In the genomic region with DNA sequence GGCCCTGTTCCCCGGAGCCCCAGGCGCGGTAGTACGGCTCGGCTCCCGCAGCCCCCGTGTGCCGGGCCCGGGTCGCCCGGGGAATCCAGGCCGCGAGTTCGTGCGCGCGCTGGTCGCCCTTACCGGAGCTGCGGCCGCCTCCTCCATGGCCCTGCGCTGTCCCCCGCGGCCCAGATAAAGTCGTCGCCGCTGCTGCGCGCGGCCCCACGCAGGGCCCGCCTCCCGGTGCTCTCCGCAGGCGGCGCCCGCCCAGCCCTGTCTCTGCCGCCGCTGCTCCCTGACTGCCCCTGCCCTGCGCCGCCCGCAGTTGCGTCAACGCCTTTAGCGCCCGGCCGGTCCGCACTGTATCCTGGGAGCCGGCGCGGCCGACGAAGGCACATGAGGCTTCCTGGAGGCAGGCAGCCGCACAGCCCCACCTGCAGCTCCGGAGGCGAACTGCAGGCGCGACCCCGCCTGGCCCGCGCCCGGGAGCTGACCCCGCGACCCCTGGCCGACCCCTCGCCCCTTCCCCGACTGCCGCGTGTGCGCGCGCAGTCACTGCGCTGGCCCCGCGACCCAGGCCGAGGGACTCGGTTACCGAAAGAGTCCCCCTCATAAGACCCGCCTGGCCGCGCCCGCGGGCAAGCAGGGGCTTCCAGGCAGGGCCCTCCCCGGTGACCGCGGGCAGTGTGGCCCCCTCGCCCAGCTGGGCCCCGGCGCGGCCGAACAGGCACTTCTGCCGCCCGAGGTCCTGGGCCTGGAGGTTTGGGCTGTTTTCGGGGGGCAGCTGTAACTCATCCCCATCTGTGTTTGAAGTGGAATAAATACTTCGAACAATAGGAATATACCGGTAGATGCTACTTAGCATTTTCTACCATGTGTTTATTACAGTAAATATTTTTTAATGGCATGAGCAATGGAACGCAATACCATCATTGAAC, we compare ENCODE assay signal across 1 cellular context.
TF ChIP-seq lines count a peak whose summit lies in the region.

No MANE protein-coding gene starts in this region.

TF ChIP-seq in HEK293, 187 proteins besides CTCF, POLR2A, EP300 and RAD21 (continued from another document and continues in another):
- TF ChIP-seq, protein P1, sequence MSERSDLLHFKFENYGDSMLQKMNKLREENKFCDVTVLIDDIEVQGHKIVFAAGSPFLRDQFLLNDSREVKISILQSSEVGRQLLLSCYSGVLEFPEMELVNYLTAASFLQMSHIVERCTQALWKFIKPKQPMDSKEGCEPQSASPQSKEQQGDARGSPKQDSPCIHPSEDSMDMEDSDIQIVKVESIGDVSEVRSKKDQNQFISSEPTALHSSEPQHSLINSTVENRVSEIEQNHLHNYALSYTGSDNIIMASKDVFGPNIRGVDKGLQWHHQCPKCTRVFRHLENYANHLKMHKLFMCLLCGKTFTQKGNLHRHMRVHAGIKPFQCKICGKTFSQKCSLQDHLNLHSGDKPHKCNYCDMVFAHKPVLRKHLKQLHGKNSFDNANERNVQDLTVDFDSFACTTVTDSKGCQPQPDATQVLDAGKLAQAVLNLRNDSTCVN (tag by site-specific recombination; optimal IDR thresholded peaks at IDR 0.05) = peak; percentile 96
- TF ChIP-seq ZNF10 (tag by site-specific recombination; IDR thresholded peaks at IDR 0.05) = no peak
- no peak for TF ChIP-seq MYNN (tag by site-specific recombination; IDR thresholded peaks at IDR 0.05; ENCODE audit: borderline replicate concordance)
- peak; percentile 38; the same call in 1 of the 2 replicates for TF ChIP-seq ZSCAN30 (tag by site-specific recombination; IDR thresholded peaks at IDR 0.05)
- no peak for TF ChIP-seq ZNF433 (tag by site-specific recombination; IDR thresholded peaks at IDR 0.05; ENCODE audit: low read depth)
- TF ChIP-seq ZNF202 (tag by site-specific recombination; IDR thresholded peaks at IDR 0.05; ENCODE audit: borderline replicate concordance) = no peak
- TF ChIP-seq, protein P2, sequence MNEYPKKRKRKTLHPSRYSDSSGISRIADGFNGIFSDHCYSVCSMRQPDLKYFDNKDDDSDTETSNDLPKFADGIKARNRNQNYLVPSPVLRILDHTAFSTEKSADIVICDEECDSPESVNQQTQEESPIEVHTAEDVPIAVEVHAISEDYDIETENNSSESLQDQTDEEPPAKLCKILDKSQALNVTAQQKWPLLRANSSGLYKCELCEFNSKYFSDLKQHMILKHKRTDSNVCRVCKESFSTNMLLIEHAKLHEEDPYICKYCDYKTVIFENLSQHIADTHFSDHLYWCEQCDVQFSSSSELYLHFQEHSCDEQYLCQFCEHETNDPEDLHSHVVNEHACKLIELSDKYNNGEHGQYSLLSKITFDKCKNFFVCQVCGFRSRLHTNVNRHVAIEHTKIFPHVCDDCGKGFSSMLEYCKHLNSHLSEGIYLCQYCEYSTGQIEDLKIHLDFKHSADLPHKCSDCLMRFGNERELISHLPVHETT (tag by site-specific recombination; IDR thresholded peaks at IDR 0.05) = no peak
- TF ChIP-seq TRIM28 (IDR thresholded peaks at IDR 0.05; ENCODE audit: borderline replicate concordance, low read length) = no peak
- 0 out of 2 replicates have a peak, but pooled peaks have one; percentile 5 for TF ChIP-seq ZBTB1 (tag by site-specific recombination; IDR thresholded peaks at IDR 0.05)
- no peak for TF ChIP-seq ZNF837 (tag by site-specific recombination; IDR thresholded peaks at IDR 0.05)
- TF ChIP-seq, protein P3, sequence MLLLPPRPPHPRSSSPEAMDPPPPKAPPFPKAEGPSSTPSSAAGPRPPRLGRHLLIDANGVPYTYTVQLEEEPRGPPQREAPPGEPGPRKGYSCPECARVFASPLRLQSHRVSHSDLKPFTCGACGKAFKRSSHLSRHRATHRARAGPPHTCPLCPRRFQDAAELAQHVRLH (tag by site-specific recombination; IDR thresholded peaks at IDR 0.05) = no peak
- peak; percentile 86 for TF ChIP-seq BCL11A (tag by site-specific recombination; IDR thresholded peaks at IDR 0.05; ENCODE audit: low read depth)
- peak; percentile 45; the same call in 1 of the 2 replicates for TF ChIP-seq ZFHX2 (tag by site-specific recombination; conservative IDR thresholded peaks at IDR 0.05)
- TF ChIP-seq, protein P4, sequence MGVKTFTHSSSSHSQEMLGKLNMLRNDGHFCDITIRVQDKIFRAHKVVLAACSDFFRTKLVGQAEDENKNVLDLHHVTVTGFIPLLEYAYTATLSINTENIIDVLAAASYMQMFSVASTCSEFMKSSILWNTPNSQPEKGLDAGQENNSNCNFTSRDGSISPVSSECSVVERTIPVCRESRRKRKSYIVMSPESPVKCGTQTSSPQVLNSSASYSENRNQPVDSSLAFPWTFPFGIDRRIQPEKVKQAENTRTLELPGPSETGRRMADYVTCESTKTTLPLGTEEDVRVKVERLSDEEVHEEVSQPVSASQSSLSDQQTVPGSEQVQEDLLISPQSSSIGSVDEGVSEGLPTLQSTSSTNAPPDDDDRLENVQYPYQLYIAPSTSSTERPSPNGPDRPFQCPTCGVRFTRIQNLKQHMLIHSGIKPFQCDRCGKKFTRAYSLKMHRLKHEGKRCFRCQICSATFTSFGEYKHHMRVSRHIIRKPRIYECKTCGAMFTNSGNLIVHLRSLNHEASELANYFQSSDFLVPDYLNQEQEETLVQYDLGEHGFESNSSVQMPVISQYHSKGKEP (tag by site-specific recombination; IDR thresholded peaks at IDR 0.05) = peak; percentile 48; the same call in 1 of the 2 replicates
- peak; percentile 91 for TF ChIP-seq KLF8 (tag by site-specific recombination; IDR thresholded peaks at IDR 0.05)
- TF ChIP-seq ZNF302 (tag by site-specific recombination; IDR thresholded peaks at IDR 0.05; ENCODE audit: low read depth) = no peak
- TF ChIP-seq ZNF426 (tag by site-specific recombination; IDR thresholded peaks at IDR 0.05) = no peak
- TF ChIP-seq ZBTB17 (tag by site-specific recombination; IDR thresholded peaks at IDR 0.05) = peak; percentile 58; the same call in 1 of the 2 replicates
- no peak for TF ChIP-seq ZNF146 (tag by site-specific recombination; IDR thresholded peaks at IDR 0.05)
- TF ChIP-seq ZNF544 (tag by site-specific recombination; IDR thresholded peaks at IDR 0.05) = no peak
- TF ChIP-seq ZNF157 (tag by site-specific recombination; IDR thresholded peaks at IDR 0.05) = no peak
- no peak for TF ChIP-seq ZNF324 (tag by site-specific recombination; IDR thresholded peaks at IDR 0.05)
- TF ChIP-seq ZNF350 (tag by site-specific recombination; IDR thresholded peaks at IDR 0.05) = no peak
- TF ChIP-seq IKZF3 (tag by site-specific recombination; IDR thresholded peaks at IDR 0.05) = peak; percentile 74
- no peak for TF ChIP-seq ZNF670 (tag by site-specific recombination; IDR thresholded peaks at IDR 0.05; ENCODE audit: low read depth)
- no peak for TF ChIP-seq GFI1B (tag by site-specific recombination; IDR thresholded peaks at IDR 0.05)
- no peak for TF ChIP-seq ZNF585B (tag by site-specific recombination; IDR thresholded peaks at IDR 0.05)
- peak; percentile 43; the same call in 1 of the 2 replicates for TF ChIP-seq KLF1 (tag by site-specific recombination; IDR thresholded peaks at IDR 0.05)
- TF ChIP-seq ZBTB20 (tag by site-specific recombination; IDR thresholded peaks at IDR 0.05) = peak; percentile 71; the same call in 1 of the 2 replicates
- peak; percentile 95 for TF ChIP-seq ZNF76 (tag by site-specific recombination; IDR thresholded peaks at IDR 0.05; ENCODE audit: borderline replicate concordance, low read depth)
- TF ChIP-seq ZNF561 (tag by site-specific recombination; IDR thresholded peaks at IDR 0.05; ENCODE audit: borderline replicate concordance) = peak; percentile 88
- TF ChIP-seq ZNF394 (tag by site-specific recombination; IDR thresholded peaks at IDR 0.05; ENCODE audit: borderline replicate concordance) = no peak
- TF ChIP-seq, protein P5, sequence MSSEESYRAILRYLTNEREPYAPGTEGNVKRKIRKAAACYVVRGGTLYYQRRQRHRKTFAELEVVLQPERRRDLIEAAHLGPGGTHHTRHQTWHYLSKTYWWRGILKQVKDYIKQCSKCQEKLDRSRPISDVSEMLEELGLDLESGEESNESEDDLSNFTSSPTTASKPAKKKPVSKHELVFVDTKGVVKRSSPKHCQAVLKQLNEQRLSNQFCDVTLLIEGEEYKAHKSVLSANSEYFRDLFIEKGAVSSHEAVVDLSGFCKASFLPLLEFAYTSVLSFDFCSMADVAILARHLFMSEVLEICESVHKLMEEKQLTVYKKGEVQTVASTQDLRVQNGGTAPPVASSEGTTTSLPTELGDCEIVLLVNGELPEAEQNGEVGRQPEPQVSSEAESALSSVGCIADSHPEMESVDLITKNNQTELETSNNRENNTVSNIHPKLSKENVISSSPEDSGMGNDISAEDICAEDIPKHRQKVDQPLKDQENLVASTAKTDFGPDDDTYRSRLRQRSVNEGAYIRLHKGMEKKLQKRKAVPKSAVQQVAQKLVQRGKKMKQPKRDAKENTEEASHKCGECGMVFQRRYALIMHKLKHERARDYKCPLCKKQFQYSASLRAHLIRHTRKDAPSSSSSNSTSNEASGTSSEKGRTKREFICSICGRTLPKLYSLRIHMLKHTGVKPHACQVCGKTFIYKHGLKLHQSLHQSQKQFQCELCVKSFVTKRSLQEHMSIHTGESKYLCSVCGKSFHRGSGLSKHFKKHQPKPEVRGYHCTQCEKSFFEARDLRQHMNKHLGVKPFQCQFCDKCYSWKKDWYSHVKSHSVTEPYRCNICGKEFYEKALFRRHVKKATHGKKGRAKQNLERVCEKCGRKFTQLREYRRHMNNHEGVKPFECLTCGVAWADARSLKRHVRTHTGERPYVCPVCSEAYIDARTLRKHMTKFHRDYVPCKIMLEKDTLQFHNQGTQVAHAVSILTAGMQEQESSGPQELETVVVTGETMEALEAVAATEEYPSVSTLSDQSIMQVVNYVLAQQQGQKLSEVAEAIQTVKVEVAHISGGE (tag by site-specific recombination; conservative IDR thresholded peaks at IDR 0.05; ENCODE audit: low read depth) = peak; percentile 71
- TF ChIP-seq ZNF23 (tag by site-specific recombination; IDR thresholded peaks at IDR 0.05; ENCODE audit: borderline replicate concordance) = no peak
- TF ChIP-seq ZNF560 (tag by site-specific recombination; IDR thresholded peaks at IDR 0.05; ENCODE audit: borderline replicate concordance) = no peak
- TF ChIP-seq ZEB2 (tag by site-specific recombination; IDR thresholded peaks at IDR 0.05) = peak; percentile 35; the same call in 1 of the 2 replicates
- peak; percentile 32; the same call in 1 of the 2 replicates for TF ChIP-seq KLF10 (tag by site-specific recombination; IDR thresholded peaks at IDR 0.05)
- no peak for TF ChIP-seq ZNF366 (tag by site-specific recombination; conservative IDR thresholded peaks at IDR 0.05)
- TF ChIP-seq ZNF548 (tag by site-specific recombination; IDR thresholded peaks at IDR 0.05) = no peak
- no peak for TF ChIP-seq SETDB1 (IDR thresholded peaks at IDR 0.05; ENCODE audit: insufficient read length, low read length)
- TF ChIP-seq ZNF404 (tag by site-specific recombination; IDR thresholded peaks at IDR 0.05) = no peak
- no peak for TF ChIP-seq MEIS1 (CRISPR knock-in tag; IDR thresholded peaks at IDR 0.05; ENCODE audit: borderline replicate concordance)
- TF ChIP-seq HOXD13 (CRISPR knock-in tag; IDR thresholded peaks at IDR 0.05; ENCODE audit: borderline replicate concordance) = no peak
- no peak for TF ChIP-seq ZNF501 (tag by site-specific recombination; IDR thresholded peaks at IDR 0.05)
- no peak for TF ChIP-seq SCRT1 (tag by site-specific recombination; IDR thresholded peaks at IDR 0.05; ENCODE audit: borderline replicate concordance)
- no peak for TF ChIP-seq ZNF24 (tag by site-specific recombination; IDR thresholded peaks at IDR 0.05)
- TF ChIP-seq, protein P6, sequence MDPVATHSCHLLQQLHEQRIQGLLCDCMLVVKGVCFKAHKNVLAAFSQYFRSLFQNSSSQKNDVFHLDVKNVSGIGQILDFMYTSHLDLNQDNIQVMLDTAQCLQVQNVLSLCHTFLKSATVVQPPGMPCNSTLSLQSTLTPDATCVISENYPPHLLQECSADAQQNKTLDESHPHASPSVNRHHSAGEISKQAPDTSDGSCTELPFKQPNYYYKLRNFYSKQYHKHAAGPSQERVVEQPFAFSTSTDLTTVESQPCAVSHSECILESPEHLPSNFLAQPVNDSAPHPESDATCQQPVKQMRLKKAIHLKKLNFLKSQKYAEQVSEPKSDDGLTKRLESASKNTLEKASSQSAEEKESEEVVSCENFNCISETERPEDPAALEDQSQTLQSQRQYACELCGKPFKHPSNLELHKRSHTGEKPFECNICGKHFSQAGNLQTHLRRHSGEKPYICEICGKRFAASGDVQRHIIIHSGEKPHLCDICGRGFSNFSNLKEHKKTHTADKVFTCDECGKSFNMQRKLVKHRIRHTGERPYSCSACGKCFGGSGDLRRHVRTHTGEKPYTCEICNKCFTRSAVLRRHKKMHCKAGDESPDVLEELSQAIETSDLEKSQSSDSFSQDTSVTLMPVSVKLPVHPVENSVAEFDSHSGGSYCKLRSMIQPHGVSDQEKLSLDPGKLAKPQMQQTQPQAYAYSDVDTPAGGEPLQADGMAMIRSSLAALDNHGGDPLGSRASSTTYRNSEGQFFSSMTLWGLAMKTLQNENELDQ (tag by site-specific recombination; IDR thresholded peaks at IDR 0.05; ENCODE audit: low read depth) = no peak
- TF ChIP-seq ZBTB8A (tag by site-specific recombination; IDR thresholded peaks at IDR 0.05) = peak; percentile 99
- TF ChIP-seq, protein P7, sequence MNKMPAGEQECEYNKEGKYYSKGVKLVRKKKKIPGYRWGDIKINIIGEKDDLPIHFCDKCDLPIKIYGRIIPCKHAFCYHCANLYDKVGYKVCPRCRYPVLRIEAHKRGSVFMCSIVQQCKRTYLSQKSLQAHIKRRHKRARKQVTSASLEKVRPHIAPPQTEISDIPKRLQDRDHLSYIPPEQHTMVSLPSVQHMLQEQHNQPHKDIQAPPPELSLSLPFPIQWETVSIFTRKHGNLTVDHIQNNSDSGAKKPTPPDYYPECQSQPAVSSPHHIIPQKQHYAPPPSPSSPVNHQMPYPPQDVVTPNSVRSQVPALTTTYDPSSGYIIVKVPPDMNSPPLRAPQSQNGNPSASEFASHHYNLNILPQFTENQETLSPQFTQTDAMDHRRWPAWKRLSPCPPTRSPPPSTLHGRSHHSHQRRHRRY (tag by site-specific recombination; IDR thresholded peaks at IDR 0.05) = no peak
- no peak; the same call in 1 of the 2 replicates for TF ChIP-seq ZNF626 (tag by site-specific recombination; IDR thresholded peaks at IDR 0.05)
- TF ChIP-seq KLF9 (tag by site-specific recombination; IDR thresholded peaks at IDR 0.05; ENCODE audit: low read depth) = peak; percentile 25; the same call in 1 of the 2 replicates
- TF ChIP-seq, protein P8, sequence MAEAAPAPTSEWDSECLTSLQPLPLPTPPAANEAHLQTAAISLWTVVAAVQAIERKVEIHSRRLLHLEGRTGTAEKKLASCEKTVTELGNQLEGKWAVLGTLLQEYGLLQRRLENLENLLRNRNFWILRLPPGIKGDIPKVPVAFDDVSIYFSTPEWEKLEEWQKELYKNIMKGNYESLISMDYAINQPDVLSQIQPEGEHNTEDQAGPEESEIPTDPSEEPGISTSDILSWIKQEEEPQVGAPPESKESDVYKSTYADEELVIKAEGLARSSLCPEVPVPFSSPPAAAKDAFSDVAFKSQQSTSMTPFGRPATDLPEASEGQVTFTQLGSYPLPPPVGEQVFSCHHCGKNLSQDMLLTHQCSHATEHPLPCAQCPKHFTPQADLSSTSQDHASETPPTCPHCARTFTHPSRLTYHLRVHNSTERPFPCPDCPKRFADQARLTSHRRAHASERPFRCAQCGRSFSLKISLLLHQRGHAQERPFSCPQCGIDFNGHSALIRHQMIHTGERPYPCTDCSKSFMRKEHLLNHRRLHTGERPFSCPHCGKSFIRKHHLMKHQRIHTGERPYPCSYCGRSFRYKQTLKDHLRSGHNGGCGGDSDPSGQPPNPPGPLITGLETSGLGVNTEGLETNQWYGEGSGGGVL (tag by site-specific recombination; IDR thresholded peaks at IDR 0.05) = no peak
- TF ChIP-seq ZNF274 (IDR thresholded peaks at IDR 0.05; ENCODE audit: low read length) = no peak
- TF ChIP-seq ZNF274 (tag by site-specific recombination; IDR thresholded peaks at IDR 0.05; ENCODE audit: borderline replicate concordance) = no peak
- no peak for TF ChIP-seq ZNF701 (tag by site-specific recombination; IDR thresholded peaks at IDR 0.05)
